18 cellular contexts compared by ENCODE assay signal in genomic region chr11:117837791-117838190, GRCh38. TPM values are rescaled to one million over a fixed set of nuclear protein-coding genes. Genes with fewer than 3 reads are reported as not detected.
A peak's percentile ranks its signal among the peaks of the same experiment; 100 is the strongest.
DNase-seq lines count a peak whose midpoint lies in the region; ATAC-seq, FAIRE-seq and TF ChIP-seq lines count a peak whose summit lies in the region.
"Had no signal": no experiment of that assay in that cellular context is flagged by ENCODE, and none has a peak within 500 bp of the region (broad histone marks: within the 10 kb centered on the region; RNA-seq: fewer than 3 reads in every experiment).

No MANE protein-coding gene starts in this region.

- intact Hi-C loops in K562 (cut with micrococcal nuclease): no loop called here
- intact Hi-C loops in mucosa of descending colon (cut with DNase I, micrococcal nuclease): loop anchor here in 1 of 2 donors (10.0 kb wide), 1 partner anchor 217 kb away; no protein-coding TSS in a partner anchor
- intact Hi-C loops in mammary epithelial cell (cut with micrococcal nuclease): no loop called here

- in situ Hi-C loops in K562 (cut with MboI) (no loop called here), mammary epithelial cell (cut with MboI; ENCODE audit: low sequenced_read_pairs in 2 of 2) (loop anchor here (5.0 to 10.0 kb wide), 3 partner anchors 110 to 207 kb away; no protein-coding TSS in a partner anchor)

- peak; percentile 28 for DNase-seq in activated naive CD8-positive, alpha-beta T cell treated with anti-CD3 and anti-CD28 coated beads, Interleukin-2, amount 10 ng/mL, durations not matched to agents 7 days and 5 days
- no peak for DNase-seq in activated naive CD8-positive, alpha-beta T cell treated with anti-CD3 and anti-CD28 coated beads for 36 hours
- no peak for DNase-seq in K562 (ENCODE audit: extremely low read depth in 1 of 4, low spot score in 3 of 4)
- peak in 2 of 3 donors; percentile 8 to 12 for DNase-seq in mucosa of descending colon
- DNase-seq in ureter (ENCODE audit: low spot score): peak; percentile 27
- DNase-seq in mammary epithelial cell: no peak
- DNase-seq in occipital lobe (lab: John Stamatoyannopoulos, UW): no peak
- DNase-seq: COR-L47; NCI-H1436; NCI-H2227 treated with DMSO at 0.1 percent for 48 hours; stimulated activated CD4-positive, alpha-beta T cell treated with anti-CD3 and anti-CD28 coated beads, Interleukin-15, amount 100 ng/mL, for 24 hours; T-helper 1 cell; WERI-Rb-1 had no signal

- POLR2A ChIA-PET in activated naive CD8-positive, alpha-beta T cell treated with anti-CD3 and anti-CD28 coated beads, Interleukin-2, amount 10 ng/mL, durations not matched to agents 7 days and 5 days (lab: Charles Lee): no interaction called here
- POLR2A ChIA-PET in K562 (lab: Yijun Ruan, JAX): interaction anchor here (1.0 kb wide), 1 partner anchor 142 kb away, joined by 3 read pairs; no protein-coding TSS in a partner anchor

- no peaks in the 10 kb centered on the region; a peak in 1 of 5 replicates for H3K4me1 ChIP-seq in K562 (replicated peaks in 1 of 2; ENCODE audit: control insufficient read depth in 2 of 2, insufficient read depth in 2 of 2, low read length in 2 of 2)
- no peaks in the 10 kb centered on the region for H3K4me1 ChIP-seq in mucosa of descending colon (ENCODE audit: low read depth)
- H3K4me1 ChIP-seq in mammary epithelial cell (ENCODE audit: insufficient read depth, low read length): no peaks in the 10 kb centered on the region

- peaks cover 8% of the 10 kb centered on the region for H3K4me1 Mint-ChIP-seq in activated naive CD8-positive, alpha-beta T cell treated with anti-CD3 and anti-CD28 coated beads, Interleukin-2, amount 10 ng/mL, durations not matched to agents 7 days and 5 days
- peaks cover 7% of the 10 kb centered on the region for H3K4me1 Mint-ChIP-seq in activated naive CD8-positive, alpha-beta T cell treated with anti-CD3 and anti-CD28 coated beads for 36 hours

- TF ChIP-seq EP300 in K562 (IDR thresholded peaks at IDR 0.05; ENCODE audit: low read length): no peak

- ATAC-seq in activated naive CD8-positive, alpha-beta T cell treated with anti-CD3 and anti-CD28 coated beads, Interleukin-2, amount 10 ng/mL, durations not matched to agents 7 days and 5 days (ENCODE audit: low read depth): no peak
- ATAC-seq in K562 (no peak), mucosa of descending colon (no peak), HG03520 (IDR thresholded peaks at IDR 0.05; ENCODE audit: unreplicated experiment) (no peak)

- TF ChIP-seq CTCF in K562 (IDR thresholded peaks at IDR 0.05 in 2 of 3, conservative IDR thresholded peaks at IDR 0.05 in 1 of 3; ENCODE audit: insufficient read depth in 2 of 3, low read depth in 1 of 3, low read length in 3 of 3) (no peak), mucosa of descending colon (IDR thresholded peaks at IDR 0.05) (no peak), mammary epithelial cell (conservative IDR thresholded peaks at IDR 0.05 in 1 of 2, IDR thresholded peaks at IDR 0.05 in 1 of 2; ENCODE audit: extremely low read depth in 1 of 2, insufficient read depth in 1 of 2, low read depth in 1 of 2, low read length in 2 of 2) (no peak)

- H3K9ac ChIP-seq in K562 (ENCODE audit: insufficient read depth in 1 of 2, low read depth in 2 of 2, low read length in 2 of 2): no peak overlapping the region
- no peak overlapping the region for H3K9ac ChIP-seq in mammary epithelial cell (ENCODE audit: insufficient read depth, low read length)
- H3K9ac ChIP-seq: KMS-11 had no signal

- TF ChIP-seq RAD21 in K562 (CRISPR knock-in tag; conservative IDR thresholded peaks at IDR 0.05 in 1 of 2, IDR thresholded peaks at IDR 0.05 in 1 of 2): no peak

- H3K9me1 ChIP-seq in K562 (ENCODE audit: control insufficient read depth, insufficient read depth, low read length): peaks cover 3% of the 10 kb centered on the region

- 1% methylated on average over 8 of the region's 8 CpGs for WGBS in K562 (ENCODE audit: insufficient coverage, low coverage, missing lambda C conversion rate)
- WGBS in mammary epithelial cell (ENCODE audit: low coverage, missing lambda C conversion rate): 81% methylated on average over 6 of the region's 8 CpGs

- no peak overlapping the region for H3K4me3 ChIP-seq in K562
- H3K4me3 ChIP-seq in mucosa of descending colon: no peak overlapping the region
- H3K4me3 ChIP-seq in mammary epithelial cell (replicated peaks in 1 of 3; ENCODE audit: insufficient read depth in 1 of 3, low read depth in 2 of 3, low read length in 3 of 3): no peak overlapping the region

- H3K27ac ChIP-seq in K562 (ENCODE audit: extremely low read depth, low read depth, low read length): no peak overlapping the region
- H3K27ac ChIP-seq in mammary epithelial cell (ENCODE audit: insufficient read depth, low read depth, low read length): no peak overlapping the region
- H3K27ac ChIP-seq: KMS-11, WERI-Rb-1 had no signal

- no TSS peak for BruUV-seq in K562 (replicated peaks; lab: Mats Ljungman, UMichigan)
- BruUV-seq in mammary epithelial cell (replicated peaks; lab: Mats Ljungman, UMichigan): no TSS peak

- H3K27ac Mint-ChIP-seq in activated naive CD8-positive, alpha-beta T cell treated with anti-CD3 and anti-CD28 coated beads, Interleukin-2, amount 10 ng/mL, durations not matched to agents 7 days and 5 days: peak overlapping the region; percentile 65
- H3K27ac Mint-ChIP-seq in activated naive CD8-positive, alpha-beta T cell treated with anti-CD3 and anti-CD28 coated beads for 36 hours: no peak overlapping the region

- peak overlapping the region; percentile 6 for H3K4me3 Mint-ChIP-seq in activated naive CD8-positive, alpha-beta T cell treated with anti-CD3 and anti-CD28 coated beads, Interleukin-2, amount 10 ng/mL, durations not matched to agents 7 days and 5 days
- no peak overlapping the region for H3K4me3 Mint-ChIP-seq in activated naive CD8-positive, alpha-beta T cell treated with anti-CD3 and anti-CD28 coated beads for 36 hours
- H3K4me3 Mint-ChIP-seq: stimulated activated naive CD8-positive, alpha-beta T cell treated with anti-CD3 and anti-CD28 coated beads, Interleukin-15, Interleukin-2, amounts not matched to agents 100 ng/mL and 50 ng/mL, for 24 hours had no signal

- H3K27me3 Mint-ChIP-seq in activated naive CD8-positive, alpha-beta T cell treated with anti-CD3 and anti-CD28 coated beads, Interleukin-2, amount 10 ng/mL, durations not matched to agents 7 days and 5 days: peaks cover 8% of the 10 kb centered on the region
- no peaks in the 10 kb centered on the region for H3K27me3 Mint-ChIP-seq in activated naive CD8-positive, alpha-beta T cell treated with anti-CD3 and anti-CD28 coated beads for 36 hours
- H3K27me3 Mint-ChIP-seq: progenitor cell of endocrine pancreas; stimulated activated naive CD8-positive, alpha-beta T cell treated with anti-CD3 and anti-CD28 coated beads, Interleukin-15, Interleukin-2, amounts not matched to agents 100 ng/mL and 50 ng/mL, for 24 hours had no signal

- CTCF ChIA-PET in K562 (lab: Yijun Ruan, JAX; ENCODE audit: low intra/inter-chr PET ratio) (no interaction called here), mammary epithelial cell (lab: Charles Lee; ENCODE audit: low non-redundant PET) (no interaction called here)

- TF ChIP-seq POLR2A in K562 (conservative IDR thresholded peaks at IDR 0.05): no peak

- H3K79me2 ChIP-seq in K562 (ENCODE audit: control insufficient read depth, insufficient read depth, low read length) (no peaks in the 10 kb centered on the region), mammary epithelial cell (ENCODE audit: insufficient read depth, low read length) (no peaks in the 10 kb centered on the region)

- FAIRE-seq in K562 (lab: Jason Lieb, UNC): no peak
- FAIRE-seq: G401.6 had no signal

- dilution Hi-C loops in mammary epithelial cell (cut with HindIII; ENCODE audit: low sequenced_read_pairs): no loop called here

- H3K27me3 ChIP-seq in K562 (ENCODE audit: control insufficient read depth in 2 of 2, insufficient read depth in 2 of 2, low read length in 2 of 2) (peaks cover 31 to 87% of the 10 kb centered on the region in 2 experiments; a peak in 4 of 5 replicates), mammary epithelial cell (ENCODE audit: insufficient read depth, low read length) (no peaks in the 10 kb centered on the region)

- H4K20me1 ChIP-seq in K562 (replicated peaks; ENCODE audit: control insufficient read depth, insufficient read depth, low read length) (peaks cover 10% of the 10 kb centered on the region; the same call in 1 of the 2 replicates), mammary epithelial cell (ENCODE audit: insufficient read depth, low read length) (no peaks in the 10 kb centered on the region)

- H3K9me3 ChIP-seq in K562 (replicated peaks; ENCODE audit: control insufficient read depth, insufficient read depth, low read depth, low read length): no peaks in the 10 kb centered on the region
- H3K9me3 ChIP-seq in mucosa of descending colon: no peaks in the 10 kb centered on the region
- no peaks in the 10 kb centered on the region for H3K9me3 ChIP-seq in mammary epithelial cell (replicated peaks; ENCODE audit: insufficient read depth, low read length)

- H3K4me2 ChIP-seq in K562 (ENCODE audit: insufficient read depth, low read length) (no peak overlapping the region), mammary epithelial cell (ENCODE audit: insufficient read depth, low read depth, low read length) (no peak overlapping the region)
- H3K4me2 ChIP-seq: KMS-11 had no signal

- no peak overlapping the region for H2AFZ ChIP-seq in K562 (ENCODE audit: low read depth, low read length)
- H2AFZ ChIP-seq in mammary epithelial cell (ENCODE audit: low read depth, low read length): no peak overlapping the region

- H3K36me3 ChIP-seq in K562 (ENCODE audit: control insufficient read depth, insufficient read depth, low read length): no peaks in the 10 kb centered on the region
- H3K36me3 ChIP-seq in mucosa of descending colon (ENCODE audit: low read depth): no peaks in the 10 kb centered on the region
- H3K36me3 ChIP-seq in mammary epithelial cell (ENCODE audit: insufficient read depth, low read length): no peaks in the 10 kb centered on the region
- H3K36me3 ChIP-seq: WERI-Rb-1 had no signal

- no peaks in the 10 kb centered on the region for H3K9me3 Mint-ChIP-seq in activated naive CD8-positive, alpha-beta T cell treated with anti-CD3 and anti-CD28 coated beads, Interleukin-2, amount 10 ng/mL, durations not matched to agents 7 days and 5 days
- no peaks in the 10 kb centered on the region for H3K9me3 Mint-ChIP-seq in activated naive CD8-positive, alpha-beta T cell treated with anti-CD3 and anti-CD28 coated beads for 36 hours
- H3K9me3 Mint-ChIP-seq: stimulated activated naive CD8-positive, alpha-beta T cell treated with anti-CD3 and anti-CD28 coated beads, Interleukin-15, Interleukin-2, amounts not matched to agents 100 ng/mL and 50 ng/mL, for 24 hours had no signal

- no peaks in the 10 kb centered on the region for H3K36me3 Mint-ChIP-seq in activated naive CD8-positive, alpha-beta T cell treated with anti-CD3 and anti-CD28 coated beads, Interleukin-2, amount 10 ng/mL, durations not matched to agents 7 days and 5 days
- no peaks in the 10 kb centered on the region for H3K36me3 Mint-ChIP-seq in activated naive CD8-positive, alpha-beta T cell treated with anti-CD3 and anti-CD28 coated beads for 36 hours

RNA-seq across cellular contexts. Expression of gene FXYD2, which starts 13.2 kb away (rescaled TPM):
- total RNA-seq in activated naive CD8-positive, alpha-beta T cell treated with anti-CD3 and anti-CD28 coated beads, Interleukin-2, amount 10 ng/mL, durations not matched to agents 7 days and 5 days: 10 to 100 TPM; 28.0 to 31.2 TPM
- 1 to 10 TPM; 8.3 to 8.8 TPM for total RNA-seq in activated naive CD8-positive, alpha-beta T cell treated with anti-CD3 and anti-CD28 coated beads for 36 hours
- not detected in 2 replicates for total RNA-seq in K562 (2011; cell fraction: chromatin; rRNA removed; ENCODE audit: low replicate concordance)
- not detected in 2 replicates for total RNA-seq in K562 (2011; cell fraction: nucleolus; rRNA removed)
- total RNA-seq in K562 (2011; cell fraction: nucleoplasm; rRNA removed): not detected in 2 replicates
- total RNA-seq in K562 (2014; rRNA removed): not detected in 2 replicates
- not detected in 2 replicates for total RNA-seq in K562 (2014; rRNA removed; fragmentation: Illumina TruSeq; extraction: Trizol)
- not detected in 2 replicates for total RNA-seq in K562 (2015; rRNA removed; fragmentation: Illumina TruSeq; extraction: Trizol)
- 0.29 TPM in 1 of 2 replicates, not detected in the other for total RNA-seq in K562 (2021)
- not detected in 2 replicates for polyA plus RNA-seq in K562 (2011; rRNA removed)
- polyA plus RNA-seq in K562 (2011; cell fraction: cytosol; rRNA removed): not detected in 2 replicates
- polyA plus RNA-seq in K562 (2011; cell fraction: nucleus; rRNA removed): not detected in 2 replicates
- not detected in 2 replicates for polyA plus RNA-seq in K562 (2012)
- not detected in 2 replicates for polyA plus RNA-seq in K562 (2014; fragmentation: Illumina TruSeq; extraction: Trizol)
- polyA plus RNA-seq in K562 (2014; fragmentation: Nextera tagmentation; extraction: Ambion mirVana): not detected
- polyA plus RNA-seq in K562 (2014; rRNA removed): not detected in 2 replicates
- polyA minus RNA-seq in K562 (2011; rRNA and poly(A)+ RNA removed): not detected in 2 replicates
- not detected in 2 replicates for polyA minus RNA-seq in K562 (2011; cell fraction: cytosol; rRNA and poly(A)+ RNA removed)
- not detected in 2 replicates for polyA minus RNA-seq in K562 (2011; cell fraction: nucleus; rRNA and poly(A)+ RNA removed)
- 1 to 10 TPM; 1.2 to 9.1 (median 1.5) TPM for total RNA-seq in mucosa of descending colon
- 1.6 TPM for total RNA-seq in ureter
- not detected for total RNA-seq in mammary epithelial cell
- 0.11 TPM for polyA plus RNA-seq in mammary epithelial cell
- polyA minus RNA-seq in mammary epithelial cell: not detected
- 0.62 TPM for total RNA-seq in occipital lobe

RNA-seq across cellular contexts. Expression of gene FXYD6, which starts 38.7 kb away (rescaled TPM):
- under 1 TPM in 1 of 2 experiments, not detected in 1; 0.31 TPM for total RNA-seq in activated naive CD8-positive, alpha-beta T cell treated with anti-CD3 and anti-CD28 coated beads, Interleukin-2, amount 10 ng/mL, durations not matched to agents 7 days and 5 days
- total RNA-seq in activated naive CD8-positive, alpha-beta T cell treated with anti-CD3 and anti-CD28 coated beads for 36 hours: under 1 TPM in 1 of 2 experiments, not detected in 1; 0.18 TPM
- not detected in 2 replicates for total RNA-seq in K562 (2011; cell fraction: chromatin; rRNA removed; ENCODE audit: low replicate concordance)
- total RNA-seq in K562 (2011; cell fraction: nucleolus; rRNA removed): not detected in 2 replicates
- total RNA-seq in K562 (2011; cell fraction: nucleoplasm; rRNA removed): not detected in 2 replicates
- total RNA-seq in K562 (2014; rRNA removed): not detected in 2 replicates
- not detected in 2 replicates for total RNA-seq in K562 (2014; rRNA removed; fragmentation: Illumina TruSeq; extraction: Trizol)
- total RNA-seq in K562 (2015; rRNA removed; fragmentation: Illumina TruSeq; extraction: Trizol): not detected in 2 replicates
- 0.27 and 0.35 TPM in 2 replicates for total RNA-seq in K562 (2021)
- not detected in 2 replicates for polyA plus RNA-seq in K562 (2011; rRNA removed)
- polyA plus RNA-seq in K562 (2011; cell fraction: cytosol; rRNA removed): 0.06 TPM in 1 of 2 replicates, not detected in the other
- 0.11 TPM in 1 of 2 replicates, not detected in the other for polyA plus RNA-seq in K562 (2011; cell fraction: nucleus; rRNA removed)
- 0.07 and 0.14 TPM in 2 replicates for polyA plus RNA-seq in K562 (2012)
- polyA plus RNA-seq in K562 (2014; fragmentation: Illumina TruSeq; extraction: Trizol): not detected in 2 replicates
- polyA plus RNA-seq in K562 (2014; fragmentation: Nextera tagmentation; extraction: Ambion mirVana): not detected
- polyA plus RNA-seq in K562 (2014; rRNA removed): 0.07 TPM in 1 of 2 replicates, not detected in the other
- polyA minus RNA-seq in K562 (2011; rRNA and poly(A)+ RNA removed): 0.18 TPM in 1 of 2 replicates, not detected in the other
- polyA minus RNA-seq in K562 (2011; cell fraction: cytosol; rRNA and poly(A)+ RNA removed): not detected in 2 replicates
- polyA minus RNA-seq in K562 (2011; cell fraction: nucleus; rRNA and poly(A)+ RNA removed): not detected in 2 replicates
- 100 to 1,000 TPM in 1 of 3 donors, 10 to 100 TPM in 2; 10.2 to 246 (median 15.9) TPM for total RNA-seq in mucosa of descending colon
- total RNA-seq in ureter: 41.8 TPM
- under 1 TPM in 1 of 2 donors, not detected in 1; 0.21 TPM for total RNA-seq in mammary epithelial cell
- polyA plus RNA-seq in mammary epithelial cell: 0.35 TPM
- not detected for polyA minus RNA-seq in mammary epithelial cell
- 107 TPM for total RNA-seq in occipital lobe

RNA-seq across cellular contexts. Expression of gene DSCAML1, which starts 40.8 kb away (rescaled TPM):
- 1 to 10 TPM; 1.4 to 3.1 TPM for total RNA-seq in activated naive CD8-positive, alpha-beta T cell treated with anti-CD3 and anti-CD28 coated beads, Interleukin-2, amount 10 ng/mL, durations not matched to agents 7 days and 5 days
- under 1 TPM; 0.87 to 0.94 TPM for total RNA-seq in activated naive CD8-positive, alpha-beta T cell treated with anti-CD3 and anti-CD28 coated beads for 36 hours
- not detected in 2 replicates for total RNA-seq in K562 (2011; cell fraction: chromatin; rRNA removed; ENCODE audit: low replicate concordance)
- not detected in 2 replicates for total RNA-seq in K562 (2011; cell fraction: nucleolus; rRNA removed)
- total RNA-seq in K562 (2011; cell fraction: nucleoplasm; rRNA removed): not detected in 2 replicates
- total RNA-seq in K562 (2014; rRNA removed) (not detected in 2 replicates), K562 (2014; rRNA removed; fragmentation: Illumina TruSeq; extraction: Trizol) (not detected in 2 replicates), K562 (2015; rRNA removed; fragmentation: Illumina TruSeq; extraction: Trizol) (not detected in 2 replicates), K562 (2021) (not detected in 2 replicates), mucosa of descending colon (1 to 10 TPM; 5.0 to 5.5 (median 5.3) TPM), ureter (0.81 TPM), mammary epithelial cell (not detected), occipital lobe (7.6 TPM)
- polyA plus RNA-seq in K562 (2011; rRNA removed) (not detected in 2 replicates), K562 (2014; fragmentation: Illumina TruSeq; extraction: Trizol) (not detected in 2 replicates), K562 (2014; fragmentation: Nextera tagmentation; extraction: Ambion mirVana) (not detected), K562 (2014; rRNA removed) (not detected in 2 replicates), mammary epithelial cell (0.01 TPM)
- polyA plus RNA-seq in K562 (2011; cell fraction: cytosol; rRNA removed): not detected in 2 replicates
- polyA plus RNA-seq in K562 (2011; cell fraction: nucleus; rRNA removed): not detected in 2 replicates
- not detected in 2 replicates for polyA plus RNA-seq in K562 (2012)
- polyA minus RNA-seq in K562 (2011; rRNA and poly(A)+ RNA removed): not detected in 2 replicates
- polyA minus RNA-seq in K562 (2011; cell fraction: cytosol; rRNA and poly(A)+ RNA removed): not detected in 2 replicates
- not detected in 2 replicates for polyA minus RNA-seq in K562 (2011; cell fraction: nucleus; rRNA and poly(A)+ RNA removed)
- polyA minus RNA-seq in mammary epithelial cell: not detected

Comparison
In these comparisons a context has a peak if more than half of its experiments do, and no peak if none do; other contexts are left out.
1. DNase-seq: peak in activated naive CD8-positive, alpha-beta T cell treated with anti-CD3 and anti-CD28 coated beads, Interleukin-2, amount 10 ng/mL, durations not matched to agents 7 days and 5 days (single experiment), mucosa of descending colon (2 of 3) and ureter (single experiment); none in activated naive CD8-positive, alpha-beta T cell treated with anti-CD3 and anti-CD28 coated beads for 36 hours (single experiment), K562 (0 of 4), mammary epithelial cell (single experiment) and occipital lobe (single experiment).
2. RNA of gene FXYD6, which starts 38.7 kb away (total RNA-seq): 107 TPM in occipital lobe (single experiment), 41.8 TPM in ureter (single experiment) and 10.2 to 246 TPM in mucosa of descending colon; 0.31 TPM in activated naive CD8-positive, alpha-beta T cell treated with anti-CD3 and anti-CD28 coated beads, Interleukin-2, amount 10 ng/mL, durations not matched to agents 7 days and 5 days, 0.21 TPM in mammary epithelial cell, 0.18 TPM in activated naive CD8-positive, alpha-beta T cell treated with anti-CD3 and anti-CD28 coated beads for 36 hours and 0.27 to 0.35 TPM in K562; every median in the first group is over 4 times any median in the second.